ENCODE assay signal across 17 cellular contexts in the genomic region with DNA sequence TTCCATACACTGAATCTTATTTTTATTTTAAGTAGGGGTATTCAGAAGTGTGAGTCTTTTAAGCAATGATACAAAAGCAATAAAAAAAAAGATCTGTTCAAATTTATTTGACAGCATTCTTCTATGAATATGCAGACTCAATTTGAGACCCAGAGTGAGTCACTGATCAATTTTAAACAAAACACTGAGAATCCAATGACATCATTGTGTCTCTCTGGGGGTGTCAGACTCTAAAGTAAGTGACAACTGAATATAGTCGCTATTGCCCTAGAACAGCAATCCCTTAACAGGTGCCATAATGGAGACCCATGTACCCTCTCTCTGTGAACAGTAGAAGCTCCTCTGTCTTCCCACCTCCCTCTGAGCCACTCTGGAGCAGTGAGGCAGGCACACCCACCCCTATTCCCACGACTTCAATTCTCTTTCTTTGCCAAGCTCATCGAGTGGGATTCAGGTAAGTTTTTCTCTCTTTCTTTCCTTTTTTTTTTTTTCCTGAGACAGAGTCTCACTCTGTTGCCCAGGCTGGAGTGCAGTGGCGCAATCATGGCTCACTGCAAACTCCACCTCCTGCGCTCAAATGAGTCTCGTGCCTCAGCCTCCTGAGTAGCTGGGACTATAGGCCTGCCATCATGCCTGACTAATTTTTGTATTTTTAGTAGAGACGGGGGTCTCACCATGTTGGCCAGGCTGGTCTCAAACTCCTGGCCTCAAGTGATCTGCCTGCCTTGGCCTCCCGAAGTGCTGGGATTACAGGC. TPM values are rescaled to one million over a fixed set of nuclear protein-coding genes. Genes with fewer than 3 reads are reported as not detected.
"Had no signal": no experiment of that assay in that cellular context is flagged by ENCODE, and none has a peak within 500 bp of the region (broad histone marks: within the 10 kb centered on the region; RNA-seq: fewer than 3 reads in every experiment).

No MANE protein-coding gene starts in this region.

- H3K27ac ChIP-seq: body of pancreas, hepatocyte, lower lobe of right lung, stomach, suprapubic skin, transverse colon had no signal

- H3K9me3 Mint-ChIP-seq: dendritic cell treated with granulocyte-macrophage colony-stimulating factor and Interleukin-4, amounts not matched to agents 40 ng/mL and 50 ng/mL, for 4 days; immature natural killer cell; naive B cell had no signal

- H3K4me3 Mint-ChIP-seq: dendritic cell treated with granulocyte-macrophage colony-stimulating factor and Interleukin-4, amounts not matched to agents 40 ng/mL and 50 ng/mL, for 4 days; immature natural killer cell had no signal

- H3K36me3 Mint-ChIP-seq: immature natural killer cell, naive B cell had no signal

- DNase-seq: body of pancreas; effector CD4-positive, alpha-beta T cell; erythroblast; foreskin fibroblast; immature natural killer cell; lower lobe of right lung; naive B cell; posterior cingulate gyrus; SIG-M5; SK-N-SH; stimulated activated CD4-positive, alpha-beta T cell treated with anti-CD3 and anti-CD28 coated beads, Interleukin-4, amount 100 ng/mL, for 24 hours; stomach; transverse colon had no signal

- H3K79me2 ChIP-seq: hepatocyte had no signal

- H2AFZ ChIP-seq: hepatocyte had no signal

- H3K4me1 ChIP-seq: body of pancreas, lower lobe of right lung, suprapubic skin, transverse colon had no signal

- H3K9ac ChIP-seq: SK-N-SH had no signal

- ATAC-seq: body of pancreas, left lobe of liver, lower lobe of right lung had no signal

- H3K27me3 ChIP-seq: body of pancreas, hepatocyte, stomach, suprapubic skin, transverse colon had no signal

- H3K36me3 ChIP-seq: lower lobe of right lung, stomach, suprapubic skin, transverse colon had no signal

- H3K4me3 ChIP-seq: body of pancreas, hepatocyte, lower lobe of right lung, stomach, suprapubic skin, transverse colon had no signal

- H3K4me2 ChIP-seq: hepatocyte, SK-N-SH had no signal

- H3K9me3 ChIP-seq: body of pancreas, lower lobe of right lung, SK-N-SH, stomach, suprapubic skin, transverse colon had no signal

- H3K27ac Mint-ChIP-seq: dendritic cell treated with granulocyte-macrophage colony-stimulating factor and Interleukin-4, amounts not matched to agents 40 ng/mL and 50 ng/mL, for 4 days; immature natural killer cell; naive B cell had no signal

RNA-seq across cellular contexts. Expression of gene KLHL35, which starts 38.7 kb away (rescaled TPM):
- total RNA-seq: left lobe of liver had no signal
